8 cellular contexts compared by ENCODE assay signal in genomic region chr2:74715071-74715791, GRCh38.
DNase-seq lines count a peak whose midpoint lies in the region; TF ChIP-seq lines count a peak whose summit lies in the region.

No MANE protein-coding gene starts in this region.

- peak; percentile 80 for DNase-seq in COLO668 (lab: John Stamatoyannopoulos, UW; ENCODE audit: unreplicated experiment)
- DNase-seq in GM20000 (ENCODE audit: low spot score), result peak; percentile 90
- DNase-seq in HS-27A (ENCODE audit: low read depth), result peak; percentile 87
- DNase-seq in NOMO-1 (lab: John Stamatoyannopoulos, UW; ENCODE audit: unreplicated experiment in 2 of 2), result peak; percentile 72 to 93
- peak; percentile 51 for DNase-seq in activated CD8-positive, alpha-beta memory T cell treated with anti-CD3 and anti-CD28 coated beads, Interleukin-2, amount 50 U/mL, for 24 hours (ENCODE audit: extremely low read depth)
- DNase-seq in epidermal melanocyte (ENCODE audit: insufficient read length, low spot score), result peak; percentile 82
- DNase-seq in stimulated activated CD8-positive, alpha-beta memory T cell treated with anti-CD3 and anti-CD28 coated beads, Interleukin-2, amount 100 ng/mL, for 1 hour (ENCODE audit: low read depth in 2 of 2), result peak; percentile 57 to 71

- peaks cover 27% of the 10 kb centered on the region for H3K27me3 ChIP-seq in mononuclear cell (ENCODE audit: insufficient read depth, low read length)

- peaks cover 8% of the 10 kb centered on the region for H3K4me1 ChIP-seq in mononuclear cell (ENCODE audit: insufficient read depth, low read length)

- H3K4me3 ChIP-seq in mononuclear cell (ENCODE audit: low read length), result peak overlapping the region; percentile 45

- H3K9me3 ChIP-seq in mononuclear cell (ENCODE audit: low read depth, low read length), result no peaks in the 10 kb centered on the region

- peak; percentile 96 for TF ChIP-seq CTCF in GM20000 (IDR thresholded peaks at IDR 0.05; ENCODE audit: extremely low read depth, missing control alignments)

Comparison
In these comparisons a context has a peak if more than half of its experiments do, and no peak if none do; other contexts are left out.
1. Peak in every context shown above with its lines: DNase-seq and H3K4me3 ChIP-seq.